In genomic region chr9:115018547-115019435, GRCh38 we compare ENCODE assay signal across 1 cellular context.
TF ChIP-seq lines count a peak whose summit lies in the region.

No MANE protein-coding gene starts in this region.

TF ChIP-seq in HepG2, 621 proteins besides CTCF, POLR2A, EP300 and RAD21 (continued from another document):
- TF ChIP-seq UBTF (CRISPR knock-in tag; IDR thresholded peaks at IDR 0.05), result no peak
- TF ChIP-seq CCDC6 (CRISPR knock-in tag; IDR thresholded peaks at IDR 0.05), result no peak
- TF ChIP-seq ZNF10 (CRISPR knock-in tag; IDR thresholded peaks at IDR 0.05; ENCODE audit: borderline replicate concordance, low read depth), result no peak
- TF ChIP-seq ZBTB10 (CRISPR knock-in tag; IDR thresholded peaks at IDR 0.05; ENCODE audit: borderline replicate concordance), result no peak
- TF ChIP-seq HES4 (CRISPR knock-in tag; IDR thresholded peaks at IDR 0.05; ENCODE audit: borderline replicate concordance), result no peak
- no peak for TF ChIP-seq ZNF770 (CRISPR knock-in tag; IDR thresholded peaks at IDR 0.05)
